Comparison of ENCODE assay signal across 13 cellular contexts in genomic region chr1:40806240-40806639, GRCh38.
"Had no signal": no experiment of that assay in that cellular context is flagged by ENCODE, and none has a peak within 500 bp of the region (broad histone marks: within the 10 kb centered on the region; RNA-seq: fewer than 3 reads in every experiment).

No MANE protein-coding gene starts in this region.

- H3K27ac ChIP-seq: brain microvascular endothelial cell, colonic mucosa had no signal

- ATAC-seq: activated naive CD4-positive, alpha-beta T cell treated with anti-CD3 and anti-CD28 coated beads, Interleukin-2, amount 50 U/mL, for 72 hours; T-cell had no signal

- DNase-seq: activated T-cell treated with anti-CD3 and anti-CD28 coated beads, Interleukin-2, amount 50 U/mL, for 1 hour; brain microvascular endothelial cell; colonic mucosa; heart right ventricle; islet precursor cell; left cardiac atrium; nephron progenitor cell; nucleus accumbens; stimulated activated CD4-positive, alpha-beta T cell treated with anti-CD3 and anti-CD28 coated beads, Interleukin-2, amount 100 ng/mL, for 48 hours; stimulated activated CD8-positive, alpha-beta memory T cell treated with anti-CD3 and anti-CD28 coated beads, Interleukin-4, amount 100 ng/mL, for 48 hours; stimulated activated naive CD4-positive, alpha-beta T cell; T-cell had no signal

- H3K4me3 ChIP-seq: colonic mucosa, heart right ventricle had no signal

- H3K36me3 ChIP-seq: brain microvascular endothelial cell, colonic mucosa, heart right ventricle had no signal

- H3K9me3 ChIP-seq: colonic mucosa, heart right ventricle had no signal

- H3K27me3 ChIP-seq: brain microvascular endothelial cell, colonic mucosa, heart right ventricle had no signal
